Comparison of ENCODE assay signal across 8 cellular contexts in the genomic region with DNA sequence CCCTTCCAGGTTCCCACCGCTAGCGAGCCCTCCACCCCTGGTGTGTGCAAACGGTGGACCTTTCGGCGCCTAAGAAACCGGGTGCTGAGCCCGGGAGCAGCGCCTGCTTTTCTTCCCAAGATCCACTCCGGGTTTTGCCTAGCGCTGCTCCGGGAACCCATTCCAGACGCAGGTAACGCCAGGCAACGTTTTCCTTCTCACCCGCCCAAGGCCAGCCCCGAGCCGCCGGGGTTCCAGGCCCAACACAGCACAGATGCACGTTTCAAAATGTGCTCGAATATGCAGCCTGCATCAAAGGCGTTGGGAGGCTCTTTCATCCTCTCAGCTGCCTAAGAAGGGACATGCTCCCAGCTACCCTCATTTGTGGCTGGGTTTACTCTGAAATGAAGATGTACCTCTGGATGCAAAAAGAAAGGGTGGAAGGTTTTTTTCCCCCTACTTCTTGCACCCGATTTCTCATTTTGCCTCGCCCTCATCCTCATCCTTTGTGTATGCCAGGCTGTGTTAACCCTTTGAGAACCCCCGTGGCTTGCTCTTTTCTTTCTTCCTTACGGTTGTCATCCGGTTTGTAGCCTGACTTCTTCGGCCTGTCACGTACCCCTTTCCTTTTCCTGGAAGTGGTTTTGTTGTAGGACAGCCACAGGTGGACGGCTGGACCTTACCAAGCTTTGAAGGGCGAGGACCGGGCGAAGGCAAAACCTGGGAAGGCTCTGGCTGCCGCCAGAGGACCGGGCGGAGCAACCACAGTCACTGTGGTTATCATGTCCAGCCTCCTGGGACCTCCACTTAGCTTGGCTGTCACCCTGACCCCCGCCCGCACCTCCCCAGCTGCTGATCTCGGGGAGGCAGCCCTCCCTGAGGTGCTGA.
DNase-seq lines count a peak whose midpoint lies in the region; ATAC-seq, FAIRE-seq and TF ChIP-seq lines count a peak whose summit lies in the region.

No MANE protein-coding gene starts in this region.

- FAIRE-seq in GM18507 (lab: Jason Lieb, UNC): peak; percentile 85

- intact Hi-C loops in gastrocnemius medialis (cut with DNase I; ENCODE audit: low total_unique reads): loop anchor here (5.0 kb wide), 3 partner anchors 50 to 600 kb away; partner anchors contain the start of gene PUM3

- H3K27me3 Mint-ChIP-seq in T-helper 17 cell: peaks cover 15% of the 10 kb centered on the region

- H3K4me3 ChIP-seq in brain microvascular endothelial cell (ENCODE audit: low read depth, low read length): peak overlapping the region; percentile 56
- peak overlapping the region; percentile 48 for H3K4me3 ChIP-seq in iPS-11a (ENCODE audit: low read depth, low read length)
- H3K4me3 ChIP-seq in gastrocnemius medialis: peak overlapping the region; percentile 53 to 66 (median 62)

- H3K36me3 Mint-ChIP-seq in T-helper 17 cell (ENCODE audit: low read depth): peaks cover 2% of the 10 kb centered on the region

- H3K27ac Mint-ChIP-seq in T-helper 17 cell: peak overlapping the region; percentile 68

- TF ChIP-seq POLR2A in gastrocnemius medialis (IDR thresholded peaks at IDR 0.05): no peak

- no peaks in the 10 kb centered on the region for H3K9me3 ChIP-seq in T-helper 17 cell (ENCODE audit: control insufficient read depth, low read length, poor library complexity, severe bottlenecking)
- H3K9me3 ChIP-seq in gastrocnemius medialis: no peaks in the 10 kb centered on the region

- in situ Hi-C loops in brain microvascular endothelial cell (cut with HindIII; ENCODE audit: low pct_ligation_motif_present, low sequenced_read_pairs) (no loop called here), gastrocnemius medialis (cut with MboI; ENCODE audit: low sequenced_read_pairs in 4 of 4) (loop anchor here in 1 of 4 donors (25.0 kb wide), 1 partner anchor 495 kb away; no protein-coding TSS in a partner anchor)

- peak; percentile 86 for ATAC-seq in HG02884 (IDR thresholded peaks at IDR 0.05; ENCODE audit: unreplicated experiment)
- peak; percentile 94 for ATAC-seq in T-helper 17 cell
- ATAC-seq in gastrocnemius medialis: peak; percentile 79 to 92

- peak overlapping the region; percentile 89 for H3K4me3 Mint-ChIP-seq in T-helper 17 cell

- H3K27ac ChIP-seq in brain microvascular endothelial cell (no peak overlapping the region), gastrocnemius medialis (peak overlapping the region; percentile 52 to 72 (median 60))

- H3K27me3 ChIP-seq in brain microvascular endothelial cell (replicated peaks) (no peaks in the 10 kb centered on the region), gastrocnemius medialis (no peaks in the 10 kb centered on the region)

- peak; percentile 45 for DNase-seq in GM18507 (ENCODE audit: extremely low spot score, insufficient read length, low read depth)
- DNase-seq in NCI-H146 (lab: John Stamatoyannopoulos, UW): peak; percentile 93
- peak; percentile 19 to 41 (median 38) for DNase-seq in T-helper 17 cell
- DNase-seq in brain microvascular endothelial cell: peak; percentile 76
- peak; percentile 47 to 62 for DNase-seq in gastrocnemius medialis
- DNase-seq in cortex of kidney (lab: John Stamatoyannopoulos, UW): no peak

- TF ChIP-seq CTCF in brain microvascular endothelial cell (IDR thresholded peaks at IDR 0.05; ENCODE audit: low read depth, low read length, missing control alignments) (no peak), gastrocnemius medialis (IDR thresholded peaks at IDR 0.05 in 4 of 5, conservative IDR thresholded peaks at IDR 0.05 in 1 of 5) (peak in 1 of 5 experiments; percentile 28)

- peaks cover 5 to 16% of the 10 kb centered on the region in 2 donors for H3K4me1 ChIP-seq in gastrocnemius medialis

- H3K36me3 ChIP-seq in brain microvascular endothelial cell (replicated peaks): no peaks in the 10 kb centered on the region
- no peaks in the 10 kb centered on the region for H3K36me3 ChIP-seq in gastrocnemius medialis

- peaks cover 13% of the 10 kb centered on the region for H3K4me1 Mint-ChIP-seq in T-helper 17 cell
